ENCODE assay signal across 1 cellular context in genomic region chr17:77738666-77739531, GRCh38.
TF ChIP-seq lines count a peak whose summit lies in the region.

No MANE protein-coding gene starts in this region.

TF ChIP-seq in GM23338, 12 proteins besides CTCF, POLR2A, EP300 and RAD21 (continued from another document):
- TF ChIP-seq, protein P1, sequence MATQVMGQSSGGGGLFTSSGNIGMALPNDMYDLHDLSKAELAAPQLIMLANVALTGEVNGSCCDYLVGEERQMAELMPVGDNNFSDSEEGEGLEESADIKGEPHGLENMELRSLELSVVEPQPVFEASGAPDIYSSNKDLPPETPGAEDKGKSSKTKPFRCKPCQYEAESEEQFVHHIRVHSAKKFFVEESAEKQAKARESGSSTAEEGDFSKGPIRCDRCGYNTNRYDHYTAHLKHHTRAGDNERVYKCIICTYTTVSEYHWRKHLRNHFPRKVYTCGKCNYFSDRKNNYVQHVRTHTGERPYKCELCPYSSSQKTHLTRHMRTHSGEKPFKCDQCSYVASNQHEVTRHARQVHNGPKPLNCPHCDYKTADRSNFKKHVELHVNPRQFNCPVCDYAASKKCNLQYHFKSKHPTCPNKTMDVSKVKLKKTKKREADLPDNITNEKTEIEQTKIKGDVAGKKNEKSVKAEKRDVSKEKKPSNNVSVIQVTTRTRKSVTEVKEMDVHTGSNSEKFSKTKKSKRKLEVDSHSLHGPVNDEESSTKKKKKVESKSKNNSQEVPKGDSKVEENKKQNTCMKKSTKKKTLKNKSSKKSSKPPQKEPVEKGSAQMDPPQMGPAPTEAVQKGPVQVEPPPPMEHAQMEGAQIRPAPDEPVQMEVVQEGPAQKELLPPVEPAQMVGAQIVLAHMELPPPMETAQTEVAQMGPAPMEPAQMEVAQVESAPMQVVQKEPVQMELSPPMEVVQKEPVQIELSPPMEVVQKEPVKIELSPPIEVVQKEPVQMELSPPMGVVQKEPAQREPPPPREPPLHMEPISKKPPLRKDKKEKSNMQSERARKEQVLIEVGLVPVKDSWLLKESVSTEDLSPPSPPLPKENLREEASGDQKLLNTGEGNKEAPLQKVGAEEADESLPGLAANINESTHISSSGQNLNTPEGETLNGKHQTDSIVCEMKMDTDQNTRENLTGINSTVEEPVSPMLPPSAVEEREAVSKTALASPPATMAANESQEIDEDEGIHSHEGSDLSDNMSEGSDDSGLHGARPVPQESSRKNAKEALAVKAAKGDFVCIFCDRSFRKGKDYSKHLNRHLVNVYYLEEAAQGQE (IDR thresholded peaks at IDR 0.05; ENCODE audit: unreplicated experiment) = no peak
- TF ChIP-seq NANOG (IDR thresholded peaks at IDR 0.05; ENCODE audit: borderline replicate concordance) (no peak), JUNB (IDR thresholded peaks at IDR 0.05; ENCODE audit: unreplicated experiment) (no peak), STAT1 (IDR thresholded peaks at IDR 0.05; ENCODE audit: unreplicated experiment) (no peak), CREB1 (CRISPR knock-in tag; IDR thresholded peaks at IDR 0.05; ENCODE audit: low read depth) (no peak), EZH2phosphoT487 (IDR thresholded peaks at IDR 0.05; ENCODE audit: unreplicated experiment) (no peak), ZNF114 (CRISPR knock-in tag; IDR thresholded peaks at IDR 0.05) (no peak)
- TF ChIP-seq, protein P2, sequence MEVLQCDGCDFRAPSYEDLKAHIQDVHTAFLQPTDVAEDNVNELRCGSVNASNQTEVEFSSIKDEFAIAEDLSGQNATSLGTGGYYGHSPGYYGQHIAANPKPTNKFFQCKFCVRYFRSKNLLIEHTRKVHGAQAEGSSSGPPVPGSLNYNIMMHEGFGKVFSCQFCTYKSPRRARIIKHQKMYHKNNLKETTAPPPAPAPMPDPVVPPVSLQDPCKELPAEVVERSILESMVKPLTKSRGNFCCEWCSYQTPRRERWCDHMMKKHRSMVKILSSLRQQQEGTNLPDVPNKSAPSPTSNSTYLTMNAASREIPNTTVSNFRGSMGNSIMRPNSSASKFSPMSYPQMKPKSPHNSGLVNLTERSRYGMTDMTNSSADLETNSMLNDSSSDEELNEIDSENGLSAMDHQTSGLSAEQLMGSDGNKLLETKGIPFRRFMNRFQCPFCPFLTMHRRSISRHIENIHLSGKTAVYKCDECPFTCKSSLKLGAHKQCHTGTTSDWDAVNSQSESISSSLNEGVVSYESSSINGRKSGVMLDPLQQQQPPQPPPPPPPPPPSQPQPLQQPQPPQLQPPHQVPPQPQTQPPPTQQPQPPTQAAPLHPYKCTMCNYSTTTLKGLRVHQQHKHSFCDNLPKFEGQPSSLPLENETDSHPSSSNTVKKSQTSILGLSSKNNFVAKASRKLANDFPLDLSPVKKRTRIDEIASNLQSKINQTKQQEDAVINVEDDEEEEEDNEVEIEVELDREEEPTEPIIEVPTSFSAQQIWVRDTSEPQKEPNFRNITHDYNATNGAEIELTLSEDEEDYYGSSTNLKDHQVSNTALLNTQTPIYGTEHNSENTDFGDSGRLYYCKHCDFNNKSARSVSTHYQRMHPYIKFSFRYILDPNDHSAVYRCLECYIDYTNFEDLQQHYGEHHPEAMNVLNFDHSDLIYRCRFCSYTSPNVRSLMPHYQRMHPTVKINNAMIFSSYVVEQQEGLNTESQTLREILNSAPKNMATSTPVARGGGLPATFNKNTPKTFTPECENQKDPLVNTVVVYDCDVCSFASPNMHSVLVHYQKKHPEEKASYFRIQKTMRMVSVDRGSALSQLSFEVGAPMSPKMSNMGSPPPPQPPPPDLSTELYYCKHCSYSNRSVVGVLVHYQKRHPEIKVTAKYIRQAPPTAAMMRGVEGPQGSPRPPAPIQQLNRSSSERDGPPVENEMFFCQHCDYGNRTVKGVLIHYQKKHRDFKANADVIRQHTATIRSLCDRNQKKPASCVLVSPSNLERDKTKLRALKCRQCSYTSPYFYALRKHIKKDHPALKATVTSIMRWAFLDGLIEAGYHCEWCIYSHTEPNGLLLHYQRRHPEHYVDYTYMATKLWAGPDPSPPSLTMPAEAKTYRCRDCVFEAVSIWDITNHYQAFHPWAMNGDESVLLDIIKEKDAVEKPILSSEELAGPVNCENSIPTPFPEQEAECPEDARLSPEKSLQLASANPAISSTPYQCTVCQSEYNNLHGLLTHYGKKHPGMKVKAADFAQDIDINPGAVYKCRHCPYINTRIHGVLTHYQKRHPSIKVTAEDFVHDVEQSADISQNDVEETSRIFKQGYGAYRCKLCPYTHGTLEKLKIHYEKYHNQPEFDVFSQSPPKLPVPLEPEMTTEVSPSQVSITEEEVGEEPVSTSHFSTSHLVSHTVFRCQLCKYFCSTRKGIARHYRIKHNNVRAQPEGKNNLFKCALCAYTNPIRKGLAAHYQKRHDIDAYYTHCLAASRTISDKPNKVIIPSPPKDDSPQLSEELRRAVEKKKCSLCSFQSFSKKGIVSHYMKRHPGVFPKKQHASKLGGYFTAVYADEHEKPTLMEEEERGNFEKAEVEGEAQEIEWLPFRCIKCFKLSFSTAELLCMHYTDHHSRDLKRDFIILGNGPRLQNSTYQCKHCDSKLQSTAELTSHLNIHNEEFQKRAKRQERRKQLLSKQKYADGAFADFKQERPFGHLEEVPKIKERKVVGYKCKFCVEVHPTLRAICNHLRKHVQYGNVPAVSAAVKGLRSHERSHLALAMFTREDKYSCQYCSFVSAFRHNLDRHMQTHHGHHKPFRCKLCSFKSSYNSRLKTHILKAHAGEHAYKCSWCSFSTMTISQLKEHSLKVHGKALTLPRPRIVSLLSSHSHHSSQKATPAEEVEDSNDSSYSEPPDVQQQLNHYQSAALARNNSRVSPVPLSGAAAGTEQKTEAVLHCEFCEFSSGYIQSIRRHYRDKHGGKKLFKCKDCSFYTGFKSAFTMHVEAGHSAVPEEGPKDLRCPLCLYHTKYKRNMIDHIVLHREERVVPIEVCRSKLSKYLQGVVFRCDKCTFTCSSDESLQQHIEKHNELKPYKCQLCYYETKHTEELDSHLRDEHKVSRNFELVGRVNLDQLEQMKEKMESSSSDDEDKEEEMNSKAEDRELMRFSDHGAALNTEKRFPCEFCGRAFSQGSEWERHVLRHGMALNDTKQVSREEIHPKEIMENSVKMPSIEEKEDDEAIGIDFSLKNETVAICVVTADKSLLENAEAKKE (CRISPR knock-in tag; IDR thresholded peaks at IDR 0.05) = no peak
- TF ChIP-seq, protein P3, sequence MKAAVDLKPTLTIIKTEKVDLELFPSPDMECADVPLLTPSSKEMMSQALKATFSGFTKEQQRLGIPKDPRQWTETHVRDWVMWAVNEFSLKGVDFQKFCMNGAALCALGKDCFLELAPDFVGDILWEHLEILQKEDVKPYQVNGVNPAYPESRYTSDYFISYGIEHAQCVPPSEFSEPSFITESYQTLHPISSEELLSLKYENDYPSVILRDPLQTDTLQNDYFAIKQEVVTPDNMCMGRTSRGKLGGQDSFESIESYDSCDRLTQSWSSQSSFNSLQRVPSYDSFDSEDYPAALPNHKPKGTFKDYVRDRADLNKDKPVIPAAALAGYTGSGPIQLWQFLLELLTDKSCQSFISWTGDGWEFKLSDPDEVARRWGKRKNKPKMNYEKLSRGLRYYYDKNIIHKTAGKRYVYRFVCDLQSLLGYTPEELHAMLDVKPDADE (IDR thresholded peaks at IDR 0.05) = no peak
